ENCODE assay signal across 8 cellular contexts in genomic region chr2:44360749-44361329, GRCh38. TPM values are rescaled to one million over a fixed set of nuclear protein-coding genes. Genes with fewer than 3 reads are reported as not detected.
DNase-seq lines count a peak whose midpoint lies in the region; ATAC-seq and TF ChIP-seq lines count a peak whose summit lies in the region.

No MANE protein-coding gene starts in this region.

- peaks cover 19 to 67% (median 62%) of the 10 kb centered on the region in 4 donors for H3K4me1 Mint-ChIP-seq in naive thymus-derived CD8-positive, alpha-beta T cell

- H3K27ac Mint-ChIP-seq in naive thymus-derived CD8-positive, alpha-beta T cell: peak overlapping the region; percentile 99 to 100 (median 100)

- H3K27me3 Mint-ChIP-seq in naive thymus-derived CD8-positive, alpha-beta T cell: peaks cover 0 to 1% (median 0%) of the 10 kb centered on the region in 5 donors

- peak overlapping the region; percentile 83 for H3K4me3 ChIP-seq in epithelial cell of esophagus (ENCODE audit: low read length)

- DNase-seq in Daoy (ENCODE audit: low read depth): peak; percentile 32
- DNase-seq in SW480 (ENCODE audit: low spot score): peak; percentile 65
- peak; percentile 30 for DNase-seq in epithelial cell of esophagus (ENCODE audit: low read depth)
- peak in 3 of 10 donors; percentile 9 to 22 (median 12) for DNase-seq in naive thymus-derived CD8-positive, alpha-beta T cell
- no peak for DNase-seq in NCI-H2029 treated with DMSO at 0.1 percent for 48 hours (lab: John Stamatoyannopoulos, UW)
- no peak for DNase-seq in T1000 (lab: John Stamatoyannopoulos, UW)

- peak overlapping the region; percentile 89 to 100 (median 98) for H3K4me3 Mint-ChIP-seq in naive thymus-derived CD8-positive, alpha-beta T cell

- POLR2A ChIA-PET in naive thymus-derived CD8-positive, alpha-beta T cell (lab: Charles Lee): interaction anchor here (0.7 to 3.1 kb wide), 15 partner anchors 9 to 1550 kb away, joined by 3 to 50 read pairs (median 4); partner anchors contain the start of genes LRPPRC, PPM1B and THADA

- no peak for TF ChIP-seq CTCF in epithelial cell of esophagus (IDR thresholded peaks at IDR 0.05; ENCODE audit: insufficient read depth, low read depth, low read length, missing control alignments)

- ATAC-seq in HG02678 (IDR thresholded peaks at IDR 0.05; ENCODE audit: unreplicated experiment) (peak; percentile 5), GM21528 (IDR thresholded peaks at IDR 0.05; ENCODE audit: low FRiP score, unreplicated experiment) (no peak)
- ATAC-seq in naive thymus-derived CD8-positive, alpha-beta T cell: peak; percentile 9 to 11

- H3K9me3 Mint-ChIP-seq in naive thymus-derived CD8-positive, alpha-beta T cell: no peaks in the 10 kb centered on the region

- H3K36me3 Mint-ChIP-seq in naive thymus-derived CD8-positive, alpha-beta T cell: peaks cover 0 to 5% (median 2%) of the 10 kb centered on the region in 3 donors

RNA-seq across cellular contexts. Expression of gene PREPL, which starts 0.5 kb away (rescaled TPM):
- 30.2 and 34.1 TPM in 2 replicates for total RNA-seq in Daoy (2014; rRNA removed; shearing (Covaris generic))
- total RNA-seq in naive thymus-derived CD8-positive, alpha-beta T cell: 10 to 100 TPM; 45.3 to 48.5 TPM
- polyA plus RNA-seq in naive thymus-derived CD8-positive, alpha-beta T cell: 10 to 100 TPM; 17.7 to 20.8 (median 18.9) TPM

RNA-seq across cellular contexts. Expression of gene CAMKMT, which starts 0.9 kb away (rescaled TPM):
- total RNA-seq in Daoy (2014; rRNA removed; shearing (Covaris generic)): 14.2 and 24.4 TPM in 2 replicates
- total RNA-seq in naive thymus-derived CD8-positive, alpha-beta T cell: 10 to 100 TPM; 17.1 to 20.5 TPM
- 10 to 100 TPM; 17.8 to 22.9 (median 20.8) TPM for polyA plus RNA-seq in naive thymus-derived CD8-positive, alpha-beta T cell

Comparison
In these comparisons a context has a peak if more than half of its experiments do, and no peak if none do; other contexts are left out.
1. DNase-seq: peak in Daoy (single experiment), SW480 (single experiment) and epithelial cell of esophagus (single experiment); none in NCI-H2029 treated with DMSO at 0.1 percent for 48 hours (single experiment) and T1000 (single experiment).